1 cellular context compared by ENCODE assay signal in the genomic region with DNA sequence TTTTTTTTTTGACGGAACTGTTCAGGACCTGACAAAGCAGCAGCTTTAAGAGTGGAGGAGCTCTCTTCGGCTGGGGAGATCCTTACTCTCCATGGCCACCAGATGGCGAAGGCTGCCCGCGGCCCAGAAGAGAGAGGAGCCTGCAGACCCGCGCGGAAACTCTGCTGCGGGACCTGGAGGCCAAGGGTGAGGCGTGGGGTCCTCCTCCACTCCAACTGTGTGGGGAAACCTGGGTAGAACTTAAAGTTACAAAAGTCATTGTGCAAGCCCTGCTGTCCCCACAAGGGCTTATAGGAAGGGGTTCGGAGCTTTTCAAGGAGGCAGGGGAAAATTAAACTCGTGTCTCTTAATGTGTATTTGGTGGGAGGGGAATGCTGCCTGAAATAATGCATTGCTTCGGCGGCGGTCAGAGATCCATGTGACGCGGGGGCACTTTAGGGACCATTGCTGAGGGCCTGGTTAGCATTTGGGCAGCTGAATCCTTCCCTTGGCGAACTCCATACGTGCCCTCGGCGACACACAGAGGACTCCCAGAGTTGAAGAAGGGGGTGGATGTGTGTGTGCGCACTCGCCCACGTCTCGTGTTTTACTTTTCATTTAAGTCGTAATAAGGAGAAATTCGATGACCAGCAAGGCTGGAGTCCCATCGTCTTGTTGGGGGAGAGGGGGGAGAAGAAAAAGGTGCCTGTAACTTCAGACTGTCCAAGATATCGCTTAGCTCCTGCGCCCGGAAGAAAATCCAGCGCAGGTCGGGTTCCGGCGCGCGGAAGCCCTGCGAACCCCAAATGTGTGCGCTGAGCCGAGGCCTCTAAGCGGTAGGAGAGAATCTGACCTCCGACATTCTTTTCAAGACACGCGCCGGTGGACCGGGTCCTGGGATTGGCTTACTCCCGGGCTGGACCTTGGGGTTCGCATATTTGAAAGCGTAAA.
TF ChIP-seq lines count a peak whose summit lies in the region.

No MANE protein-coding gene starts in this region.

TF ChIP-seq in HCT116, 20 proteins besides CTCF, POLR2A, EP300 and RAD21 (continued from another document):
- TF ChIP-seq, protein P1, sequence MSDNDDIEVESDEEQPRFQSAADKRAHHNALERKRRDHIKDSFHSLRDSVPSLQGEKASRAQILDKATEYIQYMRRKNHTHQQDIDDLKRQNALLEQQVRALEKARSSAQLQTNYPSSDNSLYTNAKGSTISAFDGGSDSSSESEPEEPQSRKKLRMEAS (IDR thresholded peaks at IDR 0.05), result no peak
